ENCODE assay signal across 14 cellular contexts in the genomic region with DNA sequence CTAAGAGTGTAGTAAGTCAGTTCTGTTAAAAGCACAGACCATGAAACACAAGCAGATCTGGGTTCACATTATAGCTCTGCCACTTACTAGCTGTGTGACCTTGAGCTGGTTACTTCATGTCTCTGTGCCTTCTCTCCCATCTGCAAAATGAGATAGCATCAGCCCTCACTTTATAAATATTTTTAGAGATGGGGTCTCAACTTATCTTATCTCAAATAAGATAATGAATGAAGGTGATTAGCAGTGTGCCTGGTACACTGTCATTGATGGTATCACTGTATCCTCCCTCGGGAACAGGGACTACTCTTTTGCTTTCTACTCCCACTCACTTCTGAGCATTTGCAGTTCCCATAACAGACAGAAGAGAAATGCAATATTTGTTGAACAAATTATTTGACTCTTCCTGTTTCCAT. TPM values are rescaled to one million over a fixed set of nuclear protein-coding genes. Genes with fewer than 3 reads are reported as not detected.
DNase-seq lines count a peak whose midpoint lies in the region; ATAC-seq, FAIRE-seq and TF ChIP-seq lines count a peak whose summit lies in the region.
"Had no signal": no experiment of that assay in that cellular context is flagged by ENCODE, and none has a peak within 500 bp of the region (broad histone marks: within the 10 kb centered on the region; RNA-seq: fewer than 3 reads in every experiment).

No MANE protein-coding gene starts in this region.

- no peak for TF ChIP-seq CTCF in GM20000 (IDR thresholded peaks at IDR 0.05; ENCODE audit: extremely low read depth, missing control alignments)
- no peak for TF ChIP-seq CTCF in right lobe of liver (IDR thresholded peaks at IDR 0.05)
- TF ChIP-seq CTCF in dorsolateral prefrontal cortex (IDR thresholded peaks at IDR 0.05 in 54 of 56, conservative IDR thresholded peaks at IDR 0.05 in 2 of 56; ENCODE audit: low read depth in 1 of 56, partially characterized antibody in 56 of 56), result no peak

- H3K27ac ChIP-seq in substantia nigra (ENCODE audit: low read depth, low read length, poor library complexity, severe bottlenecking) (no peak overlapping the region), right lobe of liver (no peak overlapping the region), dorsolateral prefrontal cortex (no peak overlapping the region)

- H3K27me3 ChIP-seq in right lobe of liver, result no peaks in the 10 kb centered on the region
- H3K27me3 ChIP-seq in dorsolateral prefrontal cortex, result no peaks in the 10 kb centered on the region
- H3K27me3 ChIP-seq: MG63 had no signal

- H3K4me1 ChIP-seq in right lobe of liver, result no peaks in the 10 kb centered on the region

- H3K9me3 ChIP-seq in right lobe of liver, result no peaks in the 10 kb centered on the region

- H3K4me3 ChIP-seq in right lobe of liver, result no peak overlapping the region
- no peak overlapping the region for H3K4me3 ChIP-seq in dorsolateral prefrontal cortex
- H3K4me3 ChIP-seq: MG63 had no signal

- 8% methylated on average over 1 of the region's 1 CpG for WGBS in right lobe of liver (ENCODE audit: insufficient coverage, low coverage, low lambda C conversion rate, missing lambda C conversion rate)

- no peak for DNase-seq in GM12891 (ENCODE audit: insufficient read length, low spot score)
- DNase-seq in GM20000 (ENCODE audit: low spot score), result peak; percentile 31
- DNase-seq in SK-N-DZ (ENCODE audit: low spot score), result peak; percentile 22
- no peak for DNase-seq in substantia nigra (lab: John Stamatoyannopoulos, UW)
- DNase-seq in right lobe of liver, result no peak
- no peak for DNase-seq in dorsolateral prefrontal cortex
- DNase-seq in NCI-H1092 treated with DMSO at 0.1 percent for 48 hours (lab: John Stamatoyannopoulos, UW), result no peak
- DNase-seq: AML-193; effector CD8-positive, alpha-beta T cell; MG63; NCI-H226 had no signal

- ATAC-seq in HG02938 (IDR thresholded peaks at IDR 0.05; ENCODE audit: unreplicated experiment), result peak; percentile 48
- ATAC-seq in right lobe of liver, result no peak

- intact Hi-C loops in right lobe of liver (cut with DNase I), result no loop called here
- intact Hi-C loops in dorsolateral prefrontal cortex (cut with DNase I), result no loop called here

- TF ChIP-seq POLR2A in GM12891 (IDR thresholded peaks at IDR 0.05; ENCODE audit: low read depth, low read length) (no peak), right lobe of liver (IDR thresholded peaks at IDR 0.05) (no peak)

- FAIRE-seq in GM12891 (lab: Jason Lieb, UNC), result peak; percentile 16
- FAIRE-seq: TTC549, urothelium cell line had no signal

- H3K36me3 ChIP-seq in right lobe of liver, result no peaks in the 10 kb centered on the region
- H3K36me3 ChIP-seq: MG63 had no signal

TF ChIP-seq in GM12891, 5 proteins besides CTCF, POLR2A, EP300 and RAD21:
- TF ChIP-seq TAF1 (IDR thresholded peaks at IDR 0.05; ENCODE audit: low read depth, low read length) (no peak), POLR2AphosphoS5 (IDR thresholded peaks at IDR 0.05; ENCODE audit: low read depth, low read length) (no peak), SPI1 (IDR thresholded peaks at IDR 0.05; ENCODE audit: low read depth, low read length) (peak; percentile 33; the same call in 1 of the 2 replicates), POU2F2 (IDR thresholded peaks at IDR 0.05; ENCODE audit: low read depth, low read length) (no peak)

RNA-seq across cellular contexts. Expression of a gene that starts 52.4 kb away (rescaled TPM):
- 10.5 TPM for polyA plus RNA-seq in GM12891 (2012; ENCODE audit: low read depth, missing spikeins)
- polyA plus RNA-seq in SK-N-DZ (2014; cell fraction: cytosol; rRNA removed), result 2.4 TPM in 2 replicates
- polyA plus RNA-seq in SK-N-DZ (2014; cell fraction: nucleus; rRNA removed), result 1.9 and 2.2 TPM in 2 replicates
- total RNA-seq in right lobe of liver (1 to 10 TPM; 4.0 to 9.7 (median 7.1) TPM), dorsolateral prefrontal cortex (10 to 100 TPM in 119 of 120 experiments, 1 to 10 TPM in 1; 9.1 to 33.2 (median 17.2) TPM)

Comparison
In these comparisons a context has a peak if more than half of its experiments do, and no peak if none do; other contexts are left out.
1. DNase-seq: peak in GM20000 (single experiment) and SK-N-DZ (single experiment); none in GM12891 (single experiment), substantia nigra (0 of 49), right lobe of liver (0 of 3), dorsolateral prefrontal cortex (0 of 10) and NCI-H1092 treated with DMSO at 0.1 percent for 48 hours (single experiment).